1 cellular context compared by ENCODE assay signal in the genomic region with DNA sequence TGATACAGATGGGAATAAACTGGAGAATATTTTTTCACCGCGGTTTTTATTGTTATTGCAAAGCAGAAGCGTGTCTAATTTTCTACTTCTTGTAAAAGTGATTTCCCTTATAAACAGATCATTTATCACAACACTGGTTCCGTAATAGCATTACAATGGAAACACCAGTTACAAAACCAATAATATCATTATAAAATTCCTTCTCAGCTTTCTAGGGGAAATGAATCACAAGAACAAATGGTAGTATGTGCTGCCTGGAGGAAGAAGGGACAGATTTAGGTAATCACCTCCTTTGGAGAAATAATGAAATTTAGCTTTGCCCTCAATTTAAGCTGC.
TF ChIP-seq lines count a peak whose summit lies in the region.

No MANE protein-coding gene starts in this region.

TF ChIP-seq in endothelial cell of umbilical vein, 7 proteins besides CTCF, POLR2A, EP300 and RAD21 (continued from another document):
- TF ChIP-seq POLR2AphosphoS5 (IDR thresholded peaks at IDR 0.05; ENCODE audit: insufficient read depth, low read depth, low read length): no peak
- TF ChIP-seq JUN (IDR thresholded peaks at IDR 0.05; ENCODE audit: borderline replicate concordance, insufficient read depth, insufficient read length, low read depth): no peak
- no peak for TF ChIP-seq GATA2 (IDR thresholded peaks at IDR 0.05; ENCODE audit: insufficient read depth, insufficient read length, low read depth, low read length)
